ENCODE assay signal across 14 cellular contexts in the genomic region with DNA sequence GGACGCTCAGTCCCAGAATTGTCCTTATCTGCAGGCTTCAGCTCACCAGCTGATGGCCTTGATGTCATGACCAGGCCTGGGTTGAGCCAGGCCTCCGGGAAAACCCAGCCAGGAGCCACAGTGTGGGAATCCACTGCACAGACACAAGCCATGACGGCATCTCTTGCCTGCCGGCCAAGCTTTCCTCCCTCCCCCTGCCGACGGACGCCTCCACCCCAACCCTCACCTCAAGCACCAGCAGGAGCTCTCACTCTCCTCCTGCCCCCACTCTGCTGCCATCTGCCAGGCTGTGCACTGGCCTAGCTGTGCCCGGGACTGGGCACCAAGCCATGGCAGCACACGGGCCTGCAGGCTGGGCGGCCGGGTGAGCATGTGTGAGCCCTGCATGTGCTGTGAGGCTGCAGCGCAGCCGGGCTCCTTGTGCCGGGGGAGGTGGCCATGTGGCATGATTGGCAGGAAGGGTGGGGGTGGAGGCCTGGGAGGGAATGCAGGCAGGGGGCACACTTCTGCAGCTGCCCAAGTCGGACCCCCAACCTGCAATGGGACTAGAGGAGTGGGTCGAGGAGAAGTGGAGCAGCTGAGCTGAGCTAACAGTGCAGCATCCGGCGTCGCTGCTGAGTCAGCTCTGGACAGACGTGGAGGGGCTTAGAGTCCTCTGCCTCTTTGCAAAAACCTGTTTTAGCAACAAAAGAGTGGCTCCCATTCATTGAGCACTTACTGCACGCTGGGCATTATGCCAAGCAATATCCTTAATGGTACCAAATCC.
DNase-seq lines count a peak whose midpoint lies in the region.
"Had no signal": no experiment of that assay in that cellular context is flagged by ENCODE, and none has a peak within 500 bp of the region (broad histone marks: within the 10 kb centered on the region; RNA-seq: fewer than 3 reads in every experiment).

No MANE protein-coding gene starts in this region.

- intact Hi-C loops in head of caudate nucleus (cut with DNase I) = no loop called here

- DNase-seq in LHCN-M2 (ENCODE audit: low read depth) = peak; percentile 1
- DNase-seq in NCI-H69 (lab: John Stamatoyannopoulos, UW) = peak; percentile 91
- DNase-seq in head of caudate nucleus = peak in 30 of 42 donors; percentile 6 to 63 (median 30)
- DNase-seq in retina = peak; percentile 21
- DNase-seq in T-helper 9 cell = no peak
- DNase-seq in CD1c-positive myeloid dendritic cell (ENCODE audit: extremely low spot score) = no peak
- DNase-seq in NK-92 (lab: John Stamatoyannopoulos, UW; ENCODE audit: unreplicated experiment) = no peak
- DNase-seq in NCI-H510A treated with DMSO at 0.1 percent for 48 hours (lab: John Stamatoyannopoulos, UW) = no peak
- DNase-seq: activated CD8-positive, alpha-beta memory T cell treated with anti-CD3 and anti-CD28 coated beads, Interleukin-2, amount 50 U/mL, for 4 hours; activated naive CD8-positive, alpha-beta T cell treated with anti-CD3 and anti-CD28 coated beads, Interleukin-2, amount 50 U/mL, for 24 hours; colonic mucosa; mesenchymal stem cell; NCI-H187 treated with DMSO at 0.1 percent for 48 hours; WERI-Rb-1 had no signal

Comparison
In these comparisons a context has a peak if more than half of its experiments do, and no peak if none do; other contexts are left out.
1. DNase-seq: peak in LHCN-M2 (single experiment), NCI-H69 (single experiment), head of caudate nucleus (30 of 42) and retina (single experiment); none in T-helper 9 cell (single experiment), CD1c-positive myeloid dendritic cell (single experiment), NK-92 (single experiment) and NCI-H510A treated with DMSO at 0.1 percent for 48 hours (single experiment).